ENCODE assay signal across 6 cellular contexts in genomic region chr3:72914383-72914782, GRCh38. TPM values are rescaled to one million over a fixed set of nuclear protein-coding genes. Genes with fewer than 3 reads are reported as not detected.
"Had no signal": no experiment of that assay in that cellular context is flagged by ENCODE, and none has a peak within 500 bp of the region (broad histone marks: within the 10 kb centered on the region; RNA-seq: fewer than 3 reads in every experiment).

No MANE protein-coding gene starts in this region.

- DNase-seq: H9, HCEC 1CT, IMR-90 had no signal

- H3K4me2 ChIP-seq: GM23338 had no signal

- ATAC-seq: GM23338, K562 had no signal

- H2AFZ ChIP-seq: GM23338 had no signal

- H3K4me3 Mint-ChIP-seq: GM23338, H9 had no signal

- H3K4me3 ChIP-seq: GM23338, K562 had no signal

- H3K4me1 Mint-ChIP-seq: GM23338, H9 had no signal

- H3K27ac Mint-ChIP-seq: GM23338, H9 had no signal

- H3K9me3 Mint-ChIP-seq: GM23338, H9 had no signal

RNA-seq across cellular contexts. Expression of gene GXYLT2, which starts 26.5 kb away (rescaled TPM):
- total RNA-seq: HT-29 had no signal
